In genomic region chr4:128225148-128225547, GRCh38 we compare ENCODE assay signal across 18 cellular contexts.
DNase-seq lines count a peak whose midpoint lies in the region; ATAC-seq and TF ChIP-seq lines count a peak whose summit lies in the region.
"Had no signal": no experiment of that assay in that cellular context is flagged by ENCODE, and none has a peak within 500 bp of the region (broad histone marks: within the 10 kb centered on the region; RNA-seq: fewer than 3 reads in every experiment).

No MANE protein-coding gene starts in this region.

- no peak for TF ChIP-seq CTCF in chondrocyte (IDR thresholded peaks at IDR 0.05)
- TF ChIP-seq CTCF in osteocyte (IDR thresholded peaks at IDR 0.05) = no peak
- TF ChIP-seq CTCF in neural progenitor cell (IDR thresholded peaks at IDR 0.05) = no peak

- H3K4me3 Mint-ChIP-seq in chondrocyte (ENCODE audit: unreplicated experiment) (no peak overlapping the region), osteocyte (ENCODE audit: unreplicated experiment) (no peak overlapping the region), neural progenitor cell (no peak overlapping the region)
- H3K4me3 Mint-ChIP-seq in stimulated activated memory B cell treated with anti-CD40 and anti-IgM and Interleukin-4, amounts not matched to agents 10 μg/mL and 1 μg/mL and 100 μg/mL, for 72 hours = no peak overlapping the region
- H3K4me3 Mint-ChIP-seq: T-cell had no signal

- H3K79me2 ChIP-seq in neural progenitor cell (ENCODE audit: low read depth) = no peaks in the 10 kb centered on the region

- no peaks in the 10 kb centered on the region for H4K20me1 ChIP-seq in neural progenitor cell (ENCODE audit: low read depth)

- no peak overlapping the region for H3K4me3 ChIP-seq in neural progenitor cell
- H3K4me3 ChIP-seq: lower lobe of right lung, stomach had no signal

- no peak overlapping the region for H3K27ac ChIP-seq in neural progenitor cell
- H3K27ac ChIP-seq: lower lobe of right lung, neutrophil, stomach had no signal

- H3K27ac Mint-ChIP-seq in chondrocyte (ENCODE audit: unreplicated experiment) = peak overlapping the region; percentile 81
- H3K27ac Mint-ChIP-seq in osteocyte (ENCODE audit: unreplicated experiment) = peak overlapping the region; percentile 52
- no peak overlapping the region for H3K27ac Mint-ChIP-seq in stimulated activated memory B cell treated with anti-CD40 and anti-IgM and Interleukin-4, amounts not matched to agents 10 μg/mL and 1 μg/mL and 100 μg/mL, for 72 hours
- H3K27ac Mint-ChIP-seq in neural progenitor cell = no peak overlapping the region
- H3K27ac Mint-ChIP-seq: activated naive CD4-positive, alpha-beta T cell treated with anti-CD3 and anti-CD28 coated beads, Interleukin-2, amount 50 U/mL, for 72 hours; T-cell had no signal

- H3K9me3 Mint-ChIP-seq in chondrocyte (ENCODE audit: low read depth) (no peaks in the 10 kb centered on the region), osteocyte (ENCODE audit: unreplicated experiment) (no peaks in the 10 kb centered on the region), neural progenitor cell (peaks cover 7% of the 10 kb centered on the region)
- no peaks in the 10 kb centered on the region for H3K9me3 Mint-ChIP-seq in stimulated activated memory B cell treated with anti-CD40 and anti-IgM and Interleukin-4, amounts not matched to agents 10 μg/mL and 1 μg/mL and 100 μg/mL, for 72 hours
- H3K9me3 Mint-ChIP-seq: activated naive CD4-positive, alpha-beta T cell treated with anti-CD3 and anti-CD28 coated beads, Interleukin-2, amount 50 U/mL, for 72 hours; T-cell had no signal

- no peak overlapping the region for H3K9ac ChIP-seq in neural progenitor cell

- H3K4me1 Mint-ChIP-seq in chondrocyte (ENCODE audit: low read depth) = peaks cover 77% of the 10 kb centered on the region
- H3K4me1 Mint-ChIP-seq in osteocyte (ENCODE audit: unreplicated experiment) = peaks cover 54% of the 10 kb centered on the region
- no peaks in the 10 kb centered on the region for H3K4me1 Mint-ChIP-seq in stimulated activated memory B cell treated with anti-CD40 and anti-IgM and Interleukin-4, amounts not matched to agents 10 μg/mL and 1 μg/mL and 100 μg/mL, for 72 hours
- peaks cover 20% of the 10 kb centered on the region for H3K4me1 Mint-ChIP-seq in neural progenitor cell

- no peaks in the 10 kb centered on the region for H3K36me3 ChIP-seq in neural progenitor cell
- H3K36me3 ChIP-seq: lower lobe of right lung, neutrophil, stomach had no signal

- DNase-seq in ELR (ENCODE audit: low read depth) (peak; percentile 32), NCI-H2171 treated with DMSO at 0.1 percent for 48 hours (lab: John Stamatoyannopoulos, UW) (peak; percentile 86), chondrocyte (ENCODE audit: low spot score) (no peak), osteocyte (ENCODE audit: extremely low spot score, unreplicated experiment) (no peak), neural progenitor cell (ENCODE audit: low spot score) (no peak)
- DNase-seq: activated CD4-positive, alpha-beta T cell treated with anti-CD3 and anti-CD28 coated beads for 1 hour; H7; Kasumi-1; lower lobe of right lung; NCI-H2081 treated with DMSO at 0.1 percent for 48 hours; OCI-M1; small intestine; stomach; T-cell had no signal

- H3K9me3 ChIP-seq in neural progenitor cell (ENCODE audit: low read depth) = no peaks in the 10 kb centered on the region
- H3K9me3 ChIP-seq: lower lobe of right lung, neutrophil, stomach had no signal

- H3K4me1 ChIP-seq in neural progenitor cell = peaks cover 5% of the 10 kb centered on the region
- H3K4me1 ChIP-seq: stomach had no signal

- H2AFZ ChIP-seq in neural progenitor cell (replicated peaks) = no peak overlapping the region

- H3K27me3 Mint-ChIP-seq in chondrocyte (ENCODE audit: low read depth) (no peaks in the 10 kb centered on the region), osteocyte (ENCODE audit: unreplicated experiment) (no peaks in the 10 kb centered on the region), neural progenitor cell (ENCODE audit: insufficient read depth, low read depth) (peaks cover 2% of the 10 kb centered on the region)
- no peaks in the 10 kb centered on the region for H3K27me3 Mint-ChIP-seq in stimulated activated memory B cell treated with anti-CD40 and anti-IgM and Interleukin-4, amounts not matched to agents 10 μg/mL and 1 μg/mL and 100 μg/mL, for 72 hours

- no peaks in the 10 kb centered on the region for H3K27me3 ChIP-seq in neural progenitor cell
- H3K27me3 ChIP-seq: neutrophil, stomach had no signal

- H3F3A ChIP-seq in neural progenitor cell (ENCODE audit: low read depth) = no peaks in the 10 kb centered on the region

- no peak overlapping the region for H3K4me2 ChIP-seq in neural progenitor cell

- H3K36me3 Mint-ChIP-seq in chondrocyte (ENCODE audit: low read depth) = peaks cover 5% of the 10 kb centered on the region
- peaks cover 3% of the 10 kb centered on the region for H3K36me3 Mint-ChIP-seq in osteocyte (ENCODE audit: unreplicated experiment)
- H3K36me3 Mint-ChIP-seq in stimulated activated memory B cell treated with anti-CD40 and anti-IgM and Interleukin-4, amounts not matched to agents 10 μg/mL and 1 μg/mL and 100 μg/mL, for 72 hours = no peaks in the 10 kb centered on the region
- no peaks in the 10 kb centered on the region for H3K36me3 Mint-ChIP-seq in neural progenitor cell
- H3K36me3 Mint-ChIP-seq: activated naive CD4-positive, alpha-beta T cell treated with anti-CD3 and anti-CD28 coated beads, Interleukin-2, amount 50 U/mL, for 72 hours; T-cell had no signal

- no peak for ATAC-seq in HG03025 (IDR thresholded peaks at IDR 0.05; ENCODE audit: low FRiP score, unreplicated experiment)
- no peak for ATAC-seq in stimulated activated memory B cell treated with anti-CD40 and anti-IgM and Interleukin-4, amounts not matched to agents 10 μg/mL and 1 μg/mL and 100 μg/mL, for 72 hours
- ATAC-seq: activated naive CD4-positive, alpha-beta T cell treated with anti-CD3 and anti-CD28 coated beads, Interleukin-2, amount 50 U/mL, for 72 hours; T-cell had no signal

Comparison
In these comparisons a context has a peak if more than half of its experiments do, and no peak if none do; other contexts are left out.
1. DNase-seq: peak in ELR (single experiment) and NCI-H2171 treated with DMSO at 0.1 percent for 48 hours (single experiment); none in chondrocyte (single experiment), osteocyte (single experiment) and neural progenitor cell (single experiment).
2. H3K27ac Mint-ChIP-seq: peak in chondrocyte (single experiment) and osteocyte (single experiment); none in stimulated activated memory B cell treated with anti-CD40 and anti-IgM and Interleukin-4, amounts not matched to agents 10 μg/mL and 1 μg/mL and 100 μg/mL, for 72 hours (single experiment) and neural progenitor cell (single experiment).